Comparison of ENCODE assay signal across 18 cellular contexts in genomic region chr9:125176632-125177031, GRCh38. TPM values are rescaled to one million over a fixed set of nuclear protein-coding genes. Genes with fewer than 3 reads are reported as not detected.
DNase-seq lines count a peak whose midpoint lies in the region; ATAC-seq and TF ChIP-seq lines count a peak whose summit lies in the region.
"Had no signal": no experiment of that assay in that cellular context is flagged by ENCODE, and none has a peak within 500 bp of the region (broad histone marks: within the 10 kb centered on the region; RNA-seq: fewer than 3 reads in every experiment).

No MANE protein-coding gene starts in this region.

- H3K9ac ChIP-seq in mesenchymal stem cell (ENCODE audit: low read length): peak overlapping the region; percentile 76

- no peak overlapping the region for H2BK120ac ChIP-seq in mesenchymal stem cell (ENCODE audit: low read depth, low read length)

- H3K18ac ChIP-seq in mesenchymal stem cell (ENCODE audit: low read depth in 1 of 2, low read length in 2 of 2): no peak overlapping the region

- no peak overlapping the region for H3K4ac ChIP-seq in mesenchymal stem cell (ENCODE audit: low read depth in 1 of 2, low read length in 2 of 2)

- no peak overlapping the region for H4K8ac ChIP-seq in mesenchymal stem cell (ENCODE audit: low read length)

- TF ChIP-seq CTCF in vagina (IDR thresholded peaks at IDR 0.05): no peak

- peaks cover 8% of the 10 kb centered on the region for H3K36me3 Mint-ChIP-seq in activated naive CD8-positive, alpha-beta T cell
- H3K36me3 Mint-ChIP-seq in activated naive CD8-positive, alpha-beta T cell treated with anti-CD3 and anti-CD28 coated beads, Interleukin-2, amount 50 U/mL, for 24 hours (ENCODE audit: low read depth): peaks cover 9% of the 10 kb centered on the region
- peaks cover 19% of the 10 kb centered on the region for H3K36me3 Mint-ChIP-seq in activated T-helper 2 cell treated with anti-CD3 and anti-CD28 coated beads, Interferon-gamma antibody, Interleukin-2, Interleukin-4, amounts not matched to agents 10 μg/mL and 5 μg/mL and 100 μg/mL, durations not matched to agents 14 hours and 24 hours and 36 hours (ENCODE audit: low read depth)
- H3K36me3 Mint-ChIP-seq in activated CD8-positive, alpha-beta memory T cell treated with anti-CD3 and anti-CD28 coated beads, Interleukin-2, amount 10 ng/mL, durations not matched to agents 7 days and 5 days: peaks cover 27% of the 10 kb centered on the region

- H3K27me3 Mint-ChIP-seq in activated naive CD8-positive, alpha-beta T cell: no peaks in the 10 kb centered on the region
- H3K27me3 Mint-ChIP-seq in activated naive CD8-positive, alpha-beta T cell treated with anti-CD3 and anti-CD28 coated beads, Interleukin-2, amount 50 U/mL, for 24 hours: no peaks in the 10 kb centered on the region
- H3K27me3 Mint-ChIP-seq in activated T-helper 2 cell treated with anti-CD3 and anti-CD28 coated beads, Interferon-gamma antibody, Interleukin-2, Interleukin-4, amounts not matched to agents 10 μg/mL and 5 μg/mL and 100 μg/mL, durations not matched to agents 14 hours and 24 hours and 36 hours (ENCODE audit: low read depth): no peaks in the 10 kb centered on the region
- H3K27me3 Mint-ChIP-seq in activated CD8-positive, alpha-beta memory T cell treated with anti-CD3 and anti-CD28 coated beads, Interleukin-2, amount 10 ng/mL, durations not matched to agents 7 days and 5 days: no peaks in the 10 kb centered on the region
- H3K27me3 Mint-ChIP-seq: activated naive CD4-positive, alpha-beta T cell treated with anti-CD3 and anti-CD28 coated beads, Interleukin-2, amount 50 U/mL, for 24 hours had no signal

- H2AFZ ChIP-seq in mesenchymal stem cell (ENCODE audit: low read depth, low read length): no peak overlapping the region

- H3K27ac ChIP-seq in mesenchymal stem cell (ENCODE audit: low read length, poor library complexity, severe bottlenecking) (no peak overlapping the region), vagina (peak overlapping the region; percentile 48)

- no peak overlapping the region for H3K14ac ChIP-seq in mesenchymal stem cell (ENCODE audit: low read length in 2 of 2)

- H3K79me1 ChIP-seq in mesenchymal stem cell (replicated peaks; ENCODE audit: low read length, poor library complexity, severe bottlenecking): peaks cover 4% of the 10 kb centered on the region

- no peak for ATAC-seq in activated naive CD8-positive, alpha-beta T cell treated with anti-CD3 and anti-CD28 coated beads, Interleukin-2, amount 50 U/mL, for 24 hours
- no peak for ATAC-seq in activated CD8-positive, alpha-beta memory T cell treated with anti-CD3 and anti-CD28 coated beads, Interleukin-2, amount 10 ng/mL, durations not matched to agents 7 days and 5 days
- ATAC-seq in Right ventricle myocardium inferior: no peak
- ATAC-seq: activated CD4-positive, CD25-positive, alpha-beta regulatory T cell treated with anti-CD3 and anti-CD28 coated beads, Interleukin-2, amount 50 U/mL, for 24 hours; right cardiac atrium had no signal

- H3K4me2 ChIP-seq in mesenchymal stem cell (ENCODE audit: low read length, poor library complexity, severe bottlenecking): no peak overlapping the region

- no peak overlapping the region for H3K23ac ChIP-seq in mesenchymal stem cell (ENCODE audit: low read length in 2 of 2)

- H3K4me3 Mint-ChIP-seq in activated naive CD8-positive, alpha-beta T cell: no peak overlapping the region
- no peak overlapping the region for H3K4me3 Mint-ChIP-seq in activated naive CD8-positive, alpha-beta T cell treated with anti-CD3 and anti-CD28 coated beads, Interleukin-2, amount 50 U/mL, for 24 hours
- no peak overlapping the region for H3K4me3 Mint-ChIP-seq in activated T-helper 2 cell treated with anti-CD3 and anti-CD28 coated beads, Interferon-gamma antibody, Interleukin-2, Interleukin-4, amounts not matched to agents 10 μg/mL and 5 μg/mL and 100 μg/mL, durations not matched to agents 14 hours and 24 hours and 36 hours (ENCODE audit: low read depth)
- H3K4me3 Mint-ChIP-seq in activated CD8-positive, alpha-beta memory T cell treated with anti-CD3 and anti-CD28 coated beads, Interleukin-2, amount 10 ng/mL, durations not matched to agents 7 days and 5 days: no peak overlapping the region
- H3K4me3 Mint-ChIP-seq: activated naive CD4-positive, alpha-beta T cell treated with anti-CD3 and anti-CD28 coated beads, Interleukin-2, amount 50 U/mL, for 24 hours had no signal

- H4K91ac ChIP-seq in mesenchymal stem cell (ENCODE audit: low read length): no peak overlapping the region

- intact Hi-C loops in activated T-helper 2 cell treated with anti-CD3 and anti-CD28 coated beads, Interferon-gamma antibody, Interleukin-2, Interleukin-4, amounts not matched to agents 10 μg/mL and 5 μg/mL and 100 μg/mL, durations not matched to agents 14 hours and 24 hours and 36 hours (cut with micrococcal nuclease): no loop called here
- intact Hi-C loops in vagina (cut with DNase I) (loop anchor here (1.0 kb wide), 1 partner anchor 8 kb away; no protein-coding TSS in a partner anchor), Right ventricle myocardium inferior (cut with DNase I) (no loop called here)

- no peak for TF ChIP-seq POLR2A in vagina (IDR thresholded peaks at IDR 0.05)

- no peak overlapping the region for H2BK5ac ChIP-seq in mesenchymal stem cell (ENCODE audit: low read depth, low read length, poor library complexity, severe bottlenecking)

- H3K4me1 Mint-ChIP-seq in activated naive CD8-positive, alpha-beta T cell (ENCODE audit: low read depth): peaks cover 68% of the 10 kb centered on the region
- peaks cover 27% of the 10 kb centered on the region for H3K4me1 Mint-ChIP-seq in activated naive CD8-positive, alpha-beta T cell treated with anti-CD3 and anti-CD28 coated beads, Interleukin-2, amount 50 U/mL, for 24 hours
- peaks cover 29% of the 10 kb centered on the region for H3K4me1 Mint-ChIP-seq in activated T-helper 2 cell treated with anti-CD3 and anti-CD28 coated beads, Interferon-gamma antibody, Interleukin-2, Interleukin-4, amounts not matched to agents 10 μg/mL and 5 μg/mL and 100 μg/mL, durations not matched to agents 14 hours and 24 hours and 36 hours (ENCODE audit: low read depth)
- peaks cover 29% of the 10 kb centered on the region for H3K4me1 Mint-ChIP-seq in activated CD8-positive, alpha-beta memory T cell treated with anti-CD3 and anti-CD28 coated beads, Interleukin-2, amount 10 ng/mL, durations not matched to agents 7 days and 5 days

- CTCF ChIA-PET in activated CD8-positive, alpha-beta memory T cell treated with anti-CD3 and anti-CD28 coated beads, Interleukin-2, amount 10 ng/mL, durations not matched to agents 7 days and 5 days (lab: Charles Lee): no interaction called here

- no peaks in the 10 kb centered on the region for H3K9me3 Mint-ChIP-seq in activated naive CD8-positive, alpha-beta T cell (ENCODE audit: low read depth)
- no peaks in the 10 kb centered on the region for H3K9me3 Mint-ChIP-seq in activated naive CD8-positive, alpha-beta T cell treated with anti-CD3 and anti-CD28 coated beads, Interleukin-2, amount 50 U/mL, for 24 hours
- no peaks in the 10 kb centered on the region for H3K9me3 Mint-ChIP-seq in activated T-helper 2 cell treated with anti-CD3 and anti-CD28 coated beads, Interferon-gamma antibody, Interleukin-2, Interleukin-4, amounts not matched to agents 10 μg/mL and 5 μg/mL and 100 μg/mL, durations not matched to agents 14 hours and 24 hours and 36 hours
- H3K9me3 Mint-ChIP-seq in activated CD8-positive, alpha-beta memory T cell treated with anti-CD3 and anti-CD28 coated beads, Interleukin-2, amount 10 ng/mL, durations not matched to agents 7 days and 5 days (ENCODE audit: low read depth): peaks cover 2% of the 10 kb centered on the region
- H3K9me3 Mint-ChIP-seq: activated naive CD4-positive, alpha-beta T cell treated with anti-CD3 and anti-CD28 coated beads, Interleukin-2, amount 50 U/mL, for 24 hours had no signal

- no peaks in the 10 kb centered on the region for H3K27me3 ChIP-seq in mesenchymal stem cell (ENCODE audit: control insufficient read depth in 1 of 2, insufficient read depth in 1 of 2, low read length in 2 of 2)
- no peaks in the 10 kb centered on the region for H3K27me3 ChIP-seq in vagina

- no peak overlapping the region for H2BK12ac ChIP-seq in mesenchymal stem cell (ENCODE audit: low read length in 2 of 2)

- WGBS in mesenchymal stem cell: 100% methylated on average over 1 of the region's 3 CpGs

- H2BK15ac ChIP-seq in mesenchymal stem cell (ENCODE audit: low read depth, poor library complexity, severe bottlenecking): no peak overlapping the region

- DNase-seq in activated naive CD8-positive, alpha-beta T cell treated with anti-CD3 and anti-CD28 coated beads, Interleukin-2, amount 50 U/mL, for 24 hours: no peak
- no peak for DNase-seq in activated T-helper 2 cell treated with anti-CD3 and anti-CD28 coated beads, Interferon-gamma antibody, Interleukin-2, Interleukin-4, amounts not matched to agents 10 μg/mL and 5 μg/mL and 100 μg/mL, durations not matched to agents 14 hours and 24 hours and 36 hours (ENCODE audit: low spot score)
- DNase-seq in mesenchymal stem cell (no peak), vagina (ENCODE audit: extremely low spot score in 2 of 2) (no peak), Right ventricle myocardium inferior (ENCODE audit: missing footprints) (no peak), GM19240 (ENCODE audit: insufficient read length, low spot score) (no peak)
- DNase-seq in activated CD8-positive, alpha-beta memory T cell treated with anti-CD3 and anti-CD28 coated beads, Interleukin-2, amount 10 ng/mL, durations not matched to agents 7 days and 5 days: no peak
- DNase-seq: foreskin melanocyte; GF-D8; IMR-90; mammary epithelial cell; MV-4-11; right cardiac atrium; RPMI8226; stimulated activated CD4-positive, alpha-beta T cell treated with anti-CD3 and anti-CD28 coated beads, Interleukin-2, amount 100 ng/mL, for 24 hours had no signal

- no peaks in the 10 kb centered on the region for H3K9me3 ChIP-seq in mesenchymal stem cell (ENCODE audit: control insufficient read depth, low read length)
- no peaks in the 10 kb centered on the region for H3K9me3 ChIP-seq in vagina

- peak overlapping the region; percentile 22 for H3K27ac Mint-ChIP-seq in activated naive CD8-positive, alpha-beta T cell
- no peak overlapping the region for H3K27ac Mint-ChIP-seq in activated naive CD8-positive, alpha-beta T cell treated with anti-CD3 and anti-CD28 coated beads, Interleukin-2, amount 50 U/mL, for 24 hours
- H3K27ac Mint-ChIP-seq in activated T-helper 2 cell treated with anti-CD3 and anti-CD28 coated beads, Interferon-gamma antibody, Interleukin-2, Interleukin-4, amounts not matched to agents 10 μg/mL and 5 μg/mL and 100 μg/mL, durations not matched to agents 14 hours and 24 hours and 36 hours: peak overlapping the region; percentile 5
- no peak overlapping the region for H3K27ac Mint-ChIP-seq in activated CD8-positive, alpha-beta memory T cell treated with anti-CD3 and anti-CD28 coated beads, Interleukin-2, amount 10 ng/mL, durations not matched to agents 7 days and 5 days

- no peaks in the 10 kb centered on the region for H3K36me3 ChIP-seq in mesenchymal stem cell (ENCODE audit: control insufficient read depth in 1 of 2, insufficient read depth in 2 of 2, low read depth in 1 of 2, low read length in 2 of 2)
- H3K36me3 ChIP-seq in vagina: no peaks in the 10 kb centered on the region

- no peak overlapping the region for H2AK5ac ChIP-seq in mesenchymal stem cell (ENCODE audit: low read length, severe bottlenecking)

- H3K4me3 ChIP-seq in mesenchymal stem cell (ENCODE audit: insufficient read depth in 1 of 2, low read depth in 1 of 2, low read length in 2 of 2) (peak overlapping the region in 1 of 2 experiments; percentile 57), vagina (peak overlapping the region in 1 of 2 donors; percentile 13)

- H3K4me1 ChIP-seq in mesenchymal stem cell (ENCODE audit: control insufficient read depth, insufficient read depth, low read depth, low read length) (peaks cover 1% of the 10 kb centered on the region), vagina (peaks cover 43% of the 10 kb centered on the region)

RNA-seq across cellular contexts. Expression of gene PPP6C, which starts 13.0 kb away (rescaled TPM):
- total RNA-seq in activated T-helper 2 cell treated with anti-CD3 and anti-CD28 coated beads, Interferon-gamma antibody, Interleukin-2, Interleukin-4, amounts not matched to agents 10 μg/mL and 5 μg/mL and 100 μg/mL, durations not matched to agents 14 hours and 24 hours and 36 hours: 44.3 and 44.9 TPM in 2 replicates
- polyA plus RNA-seq in mesenchymal stem cell (2013, experiment 1 of 2): 26.0 TPM
- polyA plus RNA-seq in mesenchymal stem cell (2013, experiment 2 of 2): 27.6 TPM
- 26.8 TPM for total RNA-seq in vagina
- 10 to 100 TPM; 40.8 to 50.3 TPM for total RNA-seq in activated CD8-positive, alpha-beta memory T cell treated with anti-CD3 and anti-CD28 coated beads, Interleukin-2, amount 10 ng/mL, durations not matched to agents 7 days and 5 days
- 39.4 TPM for total RNA-seq in Right ventricle myocardium inferior

RNA-seq across cellular contexts. Expression of gene RABEPK, which starts 23.7 kb away (rescaled TPM):
- total RNA-seq in activated T-helper 2 cell treated with anti-CD3 and anti-CD28 coated beads, Interferon-gamma antibody, Interleukin-2, Interleukin-4, amounts not matched to agents 10 μg/mL and 5 μg/mL and 100 μg/mL, durations not matched to agents 14 hours and 24 hours and 36 hours: 32.8 and 34.0 TPM in 2 replicates
- 23.3 TPM for polyA plus RNA-seq in mesenchymal stem cell (2013, experiment 1 of 2)
- 22.8 TPM for polyA plus RNA-seq in mesenchymal stem cell (2013, experiment 2 of 2)
- 14.7 TPM for total RNA-seq in vagina
- total RNA-seq in activated CD8-positive, alpha-beta memory T cell treated with anti-CD3 and anti-CD28 coated beads, Interleukin-2, amount 10 ng/mL, durations not matched to agents 7 days and 5 days: 10 to 100 TPM; 14.3 to 16.9 TPM
- 8.3 TPM for total RNA-seq in Right ventricle myocardium inferior

RNA-seq across cellular contexts. Expression of gene SCAI, which starts 33.3 kb away (rescaled TPM):
- 14.2 and 15.9 TPM in 2 replicates for total RNA-seq in activated T-helper 2 cell treated with anti-CD3 and anti-CD28 coated beads, Interferon-gamma antibody, Interleukin-2, Interleukin-4, amounts not matched to agents 10 μg/mL and 5 μg/mL and 100 μg/mL, durations not matched to agents 14 hours and 24 hours and 36 hours
- polyA plus RNA-seq in mesenchymal stem cell (2013, experiment 1 of 2): 2.6 TPM
- polyA plus RNA-seq in mesenchymal stem cell (2013, experiment 2 of 2): 2.4 TPM
- total RNA-seq in vagina (15.7 TPM), Right ventricle myocardium inferior (3.4 TPM)
- total RNA-seq in activated CD8-positive, alpha-beta memory T cell treated with anti-CD3 and anti-CD28 coated beads, Interleukin-2, amount 10 ng/mL, durations not matched to agents 7 days and 5 days: 10 to 100 TPM in 1 of 2 experiments, 1 to 10 TPM in 1; 9.4 to 13.7 TPM

Comparison
In these comparisons a context has a peak if more than half of its experiments do, and no peak if none do; other contexts are left out.
1. H3K27ac Mint-ChIP-seq: peak in activated naive CD8-positive, alpha-beta T cell (single experiment) and activated T-helper 2 cell treated with anti-CD3 and anti-CD28 coated beads, Interferon-gamma antibody, Interleukin-2, Interleukin-4, amounts not matched to agents 10 μg/mL and 5 μg/mL and 100 μg/mL, durations not matched to agents 14 hours and 24 hours and 36 hours (single experiment); none in activated naive CD8-positive, alpha-beta T cell treated with anti-CD3 and anti-CD28 coated beads, Interleukin-2, amount 50 U/mL, for 24 hours (single experiment) and activated CD8-positive, alpha-beta memory T cell treated with anti-CD3 and anti-CD28 coated beads, Interleukin-2, amount 10 ng/mL, durations not matched to agents 7 days and 5 days (single experiment).